Comparison of ENCODE assay signal across 1 cellular context in the genomic region with DNA sequence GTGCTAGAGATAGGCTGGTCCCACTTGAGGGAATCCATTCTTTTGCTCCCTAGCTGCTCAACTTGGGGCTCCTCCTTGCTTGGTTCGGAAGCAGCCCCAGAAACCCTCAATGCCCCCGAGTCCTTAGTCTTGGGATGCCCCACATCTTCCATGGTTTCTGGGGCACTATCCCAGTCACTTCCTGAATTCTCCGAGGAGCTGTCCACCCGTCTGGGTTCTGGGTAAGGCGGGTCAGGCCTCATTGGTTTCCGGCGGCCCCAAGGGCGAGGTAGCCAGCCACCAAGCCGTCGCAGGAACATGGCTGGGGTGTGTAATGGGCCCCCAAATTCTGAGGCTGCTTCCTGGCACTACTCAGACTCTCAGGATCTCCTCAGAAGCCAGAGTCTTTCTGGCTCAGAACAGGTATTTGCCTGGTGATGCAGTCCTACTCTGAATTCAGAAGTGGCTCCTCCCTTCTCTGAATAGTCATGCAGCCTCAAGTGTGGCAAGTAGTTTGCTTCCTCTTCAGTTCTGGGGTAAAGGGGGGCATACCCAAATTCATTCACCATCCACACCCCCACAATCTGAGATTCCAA.
TF ChIP-seq lines count a peak whose summit lies in the region.

No MANE protein-coding gene starts in this region.

TF ChIP-seq in K562, 482 proteins besides CTCF, POLR2A, EP300 and RAD21 (continued from another document and continues in another):
- TF ChIP-seq SMAD1 (IDR thresholded peaks at IDR 0.05; ENCODE audit: low read depth, low read length, partially characterized antibody), result no peak
- TF ChIP-seq NR1H2 (CRISPR knock-in tag; IDR thresholded peaks at IDR 0.05), result peak; percentile 38; the same call in 1 of the 2 replicates
- no peak for TF ChIP-seq NRF1 (conservative IDR thresholded peaks at IDR 0.05 in 1 of 2, IDR thresholded peaks at IDR 0.05 in 1 of 2)
- TF ChIP-seq TAL1 (IDR thresholded peaks at IDR 0.05), result no peak
- TF ChIP-seq ZNF311 (CRISPR knock-in tag; IDR thresholded peaks at IDR 0.05), result no peak
- TF ChIP-seq ZNF324 (CRISPR knock-in tag; IDR thresholded peaks at IDR 0.05), result no peak
- TF ChIP-seq ZNF695 (CRISPR knock-in tag; IDR thresholded peaks at IDR 0.05), result no peak
- no peak for TF ChIP-seq TCF7 (IDR thresholded peaks at IDR 0.05; ENCODE audit: borderline replicate concordance)
- TF ChIP-seq ZBED1 (IDR thresholded peaks at IDR 0.05), result peak; percentile 28; the same call in 1 of the 2 replicates
- no peak for TF ChIP-seq RB1 (IDR thresholded peaks at IDR 0.05; ENCODE audit: low read depth)
- TF ChIP-seq DMBX1 (CRISPR knock-in tag; IDR thresholded peaks at IDR 0.05; ENCODE audit: borderline replicate concordance), result peak; percentile 6; the same call in 1 of the 2 replicates
- TF ChIP-seq HCFC1 (IDR thresholded peaks at IDR 0.05; ENCODE audit: low read depth, low read length), result peak; percentile 22; the same call in 1 of the 2 replicates
- TF ChIP-seq NBN (IDR thresholded peaks at IDR 0.05; ENCODE audit: low read depth), result 0 out of 2 replicates have a peak, but pooled peaks have one; percentile 11
- peak in 1 of 2 experiments; percentile 79; a peak in 2 of 4 replicates for TF ChIP-seq HDAC1 (IDR thresholded peaks at IDR 0.05)
- TF ChIP-seq, protein P1, sequence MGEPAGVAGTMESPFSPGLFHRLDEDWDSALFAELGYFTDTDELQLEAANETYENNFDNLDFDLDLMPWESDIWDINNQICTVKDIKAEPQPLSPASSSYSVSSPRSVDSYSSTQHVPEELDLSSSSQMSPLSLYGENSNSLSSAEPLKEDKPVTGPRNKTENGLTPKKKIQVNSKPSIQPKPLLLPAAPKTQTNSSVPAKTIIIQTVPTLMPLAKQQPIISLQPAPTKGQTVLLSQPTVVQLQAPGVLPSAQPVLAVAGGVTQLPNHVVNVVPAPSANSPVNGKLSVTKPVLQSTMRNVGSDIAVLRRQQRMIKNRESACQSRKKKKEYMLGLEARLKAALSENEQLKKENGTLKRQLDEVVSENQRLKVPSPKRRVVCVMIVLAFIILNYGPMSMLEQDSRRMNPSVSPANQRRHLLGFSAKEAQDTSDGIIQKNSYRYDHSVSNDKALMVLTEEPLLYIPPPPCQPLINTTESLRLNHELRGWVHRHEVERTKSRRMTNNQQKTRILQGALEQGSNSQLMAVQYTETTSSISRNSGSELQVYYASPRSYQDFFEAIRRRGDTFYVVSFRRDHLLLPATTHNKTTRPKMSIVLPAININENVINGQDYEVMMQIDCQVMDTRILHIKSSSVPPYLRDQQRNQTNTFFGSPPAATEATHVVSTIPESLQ (CRISPR knock-in tag; IDR thresholded peaks at IDR 0.05), result peak; percentile 37; the same call in 1 of the 2 replicates
- TF ChIP-seq, protein P2, sequence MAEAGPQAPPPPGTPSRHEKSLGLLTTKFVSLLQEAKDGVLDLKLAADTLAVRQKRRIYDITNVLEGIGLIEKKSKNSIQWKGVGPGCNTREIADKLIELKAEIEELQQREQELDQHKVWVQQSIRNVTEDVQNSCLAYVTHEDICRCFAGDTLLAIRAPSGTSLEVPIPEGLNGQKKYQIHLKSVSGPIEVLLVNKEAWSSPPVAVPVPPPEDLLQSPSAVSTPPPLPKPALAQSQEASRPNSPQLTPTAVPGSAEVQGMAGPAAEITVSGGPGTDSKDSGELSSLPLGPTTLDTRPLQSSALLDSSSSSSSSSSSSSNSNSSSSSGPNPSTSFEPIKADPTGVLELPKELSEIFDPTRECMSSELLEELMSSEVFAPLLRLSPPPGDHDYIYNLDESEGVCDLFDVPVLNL (CRISPR knock-in tag; IDR thresholded peaks at IDR 0.05; ENCODE audit: low read depth), result 0 out of 2 replicates have a peak, but pooled peaks have one; percentile 64
- TF ChIP-seq SAP30 (IDR thresholded peaks at IDR 0.05; ENCODE audit: borderline replicate concordance, insufficient read depth, low read depth, low read length, poor library complexity, severe bottlenecking), result peak; percentile 78
- TF ChIP-seq ZNF586 (CRISPR knock-in tag; conservative IDR thresholded peaks at IDR 0.05), result no peak
- TF ChIP-seq TAF15 (IDR thresholded peaks at IDR 0.05; ENCODE audit: low read depth, low read length), result no peak
- TF ChIP-seq SMAD3 (CRISPR knock-in tag; conservative IDR thresholded peaks at IDR 0.05), result 0 out of 2 replicates have a peak, but pooled peaks have one; percentile 5
- peak; percentile 57 for TF ChIP-seq ETV1 (tag; conservative IDR thresholded peaks at IDR 0.05; ENCODE audit: low read depth)
- no peak for TF ChIP-seq ZNF75A (CRISPR knock-in tag; IDR thresholded peaks at IDR 0.05)
- TF ChIP-seq, protein P3, sequence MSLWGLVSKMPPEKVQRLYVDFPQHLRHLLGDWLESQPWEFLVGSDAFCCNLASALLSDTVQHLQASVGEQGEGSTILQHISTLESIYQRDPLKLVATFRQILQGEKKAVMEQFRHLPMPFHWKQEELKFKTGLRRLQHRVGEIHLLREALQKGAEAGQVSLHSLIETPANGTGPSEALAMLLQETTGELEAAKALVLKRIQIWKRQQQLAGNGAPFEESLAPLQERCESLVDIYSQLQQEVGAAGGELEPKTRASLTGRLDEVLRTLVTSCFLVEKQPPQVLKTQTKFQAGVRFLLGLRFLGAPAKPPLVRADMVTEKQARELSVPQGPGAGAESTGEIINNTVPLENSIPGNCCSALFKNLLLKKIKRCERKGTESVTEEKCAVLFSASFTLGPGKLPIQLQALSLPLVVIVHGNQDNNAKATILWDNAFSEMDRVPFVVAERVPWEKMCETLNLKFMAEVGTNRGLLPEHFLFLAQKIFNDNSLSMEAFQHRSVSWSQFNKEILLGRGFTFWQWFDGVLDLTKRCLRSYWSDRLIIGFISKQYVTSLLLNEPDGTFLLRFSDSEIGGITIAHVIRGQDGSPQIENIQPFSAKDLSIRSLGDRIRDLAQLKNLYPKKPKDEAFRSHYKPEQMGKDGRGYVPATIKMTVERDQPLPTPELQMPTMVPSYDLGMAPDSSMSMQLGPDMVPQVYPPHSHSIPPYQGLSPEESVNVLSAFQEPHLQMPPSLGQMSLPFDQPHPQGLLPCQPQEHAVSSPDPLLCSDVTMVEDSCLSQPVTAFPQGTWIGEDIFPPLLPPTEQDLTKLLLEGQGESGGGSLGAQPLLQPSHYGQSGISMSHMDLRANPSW (CRISPR knock-in tag; IDR thresholded peaks at IDR 0.05), result peak; percentile 10; the same call in 1 of the 2 replicates
- no peak; a peak in 1 of 4 replicates for TF ChIP-seq RCOR1 (IDR thresholded peaks at IDR 0.05; ENCODE audit: borderline replicate concordance in 1 of 2, low read depth in 2 of 2, low read length in 2 of 2)
- peak; percentile 3; the same call in 1 of the 2 replicates for TF ChIP-seq MECOM (CRISPR knock-in tag; IDR thresholded peaks at IDR 0.05)
- TF ChIP-seq, protein P4, sequence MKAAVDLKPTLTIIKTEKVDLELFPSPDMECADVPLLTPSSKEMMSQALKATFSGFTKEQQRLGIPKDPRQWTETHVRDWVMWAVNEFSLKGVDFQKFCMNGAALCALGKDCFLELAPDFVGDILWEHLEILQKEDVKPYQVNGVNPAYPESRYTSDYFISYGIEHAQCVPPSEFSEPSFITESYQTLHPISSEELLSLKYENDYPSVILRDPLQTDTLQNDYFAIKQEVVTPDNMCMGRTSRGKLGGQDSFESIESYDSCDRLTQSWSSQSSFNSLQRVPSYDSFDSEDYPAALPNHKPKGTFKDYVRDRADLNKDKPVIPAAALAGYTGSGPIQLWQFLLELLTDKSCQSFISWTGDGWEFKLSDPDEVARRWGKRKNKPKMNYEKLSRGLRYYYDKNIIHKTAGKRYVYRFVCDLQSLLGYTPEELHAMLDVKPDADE (conservative IDR thresholded peaks at IDR 0.05; ENCODE audit: control insufficient read depth, low read depth, low read length), result peak; percentile 75; the same call in 1 of the 2 replicates
- TF ChIP-seq NFATC3 (IDR thresholded peaks at IDR 0.05), result no peak
- 0 out of 2 replicates have a peak, but pooled peaks have one; percentile 3 for TF ChIP-seq TCFL5 (CRISPR knock-in tag; conservative IDR thresholded peaks at IDR 0.05)
- TF ChIP-seq PRMT5 (CRISPR knock-in tag; IDR thresholded peaks at IDR 0.05), result no peak
- peak; percentile 92 for TF ChIP-seq SPI1 (IDR thresholded peaks at IDR 0.05; ENCODE audit: borderline replicate concordance, low read depth, low read length)
- TF ChIP-seq TARDBP (IDR thresholded peaks at IDR 0.05), result no peak
- no peak for TF ChIP-seq CAMTA2 (CRISPR knock-in tag; conservative IDR thresholded peaks at IDR 0.05)
- peak; percentile 83; the same call in 1 of the 2 replicates for TF ChIP-seq ZNF224 (CRISPR knock-in tag; IDR thresholded peaks at IDR 0.05)
- peak; percentile 35 for TF ChIP-seq TBP (optimal IDR thresholded peaks at IDR 0.05; ENCODE audit: low read depth, low read length)
- TF ChIP-seq ERF (CRISPR knock-in tag; IDR thresholded peaks at IDR 0.05), result no peak
- TF ChIP-seq DDX20 (tag; IDR thresholded peaks at IDR 0.05; ENCODE audit: low read depth), result no peak
- peak; percentile 40 to 98; a peak in 3 of 4 replicates for TF ChIP-seq SIN3A (IDR thresholded peaks at IDR 0.05; ENCODE audit: borderline replicate concordance in 2 of 2, control insufficient read depth in 1 of 2, low read depth in 2 of 2, low read length in 2 of 2)
- TF ChIP-seq IFI16 (CRISPR knock-in tag; IDR thresholded peaks at IDR 0.05), result no peak
- TF ChIP-seq, protein P5, sequence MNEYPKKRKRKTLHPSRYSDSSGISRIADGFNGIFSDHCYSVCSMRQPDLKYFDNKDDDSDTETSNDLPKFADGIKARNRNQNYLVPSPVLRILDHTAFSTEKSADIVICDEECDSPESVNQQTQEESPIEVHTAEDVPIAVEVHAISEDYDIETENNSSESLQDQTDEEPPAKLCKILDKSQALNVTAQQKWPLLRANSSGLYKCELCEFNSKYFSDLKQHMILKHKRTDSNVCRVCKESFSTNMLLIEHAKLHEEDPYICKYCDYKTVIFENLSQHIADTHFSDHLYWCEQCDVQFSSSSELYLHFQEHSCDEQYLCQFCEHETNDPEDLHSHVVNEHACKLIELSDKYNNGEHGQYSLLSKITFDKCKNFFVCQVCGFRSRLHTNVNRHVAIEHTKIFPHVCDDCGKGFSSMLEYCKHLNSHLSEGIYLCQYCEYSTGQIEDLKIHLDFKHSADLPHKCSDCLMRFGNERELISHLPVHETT (CRISPR knock-in tag; conservative IDR thresholded peaks at IDR 0.05 in 1 of 2, IDR thresholded peaks at IDR 0.05 in 1 of 2), result no peak
- no peak for TF ChIP-seq SAFB (IDR thresholded peaks at IDR 0.05; ENCODE audit: borderline replicate concordance, low read depth, low read length)
- no peak for TF ChIP-seq RFX1 (IDR thresholded peaks at IDR 0.05)
- TF ChIP-seq PCBP2 (IDR thresholded peaks at IDR 0.05; ENCODE audit: low read depth, low read length, poor library complexity, severe bottlenecking), result no peak
- TF ChIP-seq, protein P6, sequence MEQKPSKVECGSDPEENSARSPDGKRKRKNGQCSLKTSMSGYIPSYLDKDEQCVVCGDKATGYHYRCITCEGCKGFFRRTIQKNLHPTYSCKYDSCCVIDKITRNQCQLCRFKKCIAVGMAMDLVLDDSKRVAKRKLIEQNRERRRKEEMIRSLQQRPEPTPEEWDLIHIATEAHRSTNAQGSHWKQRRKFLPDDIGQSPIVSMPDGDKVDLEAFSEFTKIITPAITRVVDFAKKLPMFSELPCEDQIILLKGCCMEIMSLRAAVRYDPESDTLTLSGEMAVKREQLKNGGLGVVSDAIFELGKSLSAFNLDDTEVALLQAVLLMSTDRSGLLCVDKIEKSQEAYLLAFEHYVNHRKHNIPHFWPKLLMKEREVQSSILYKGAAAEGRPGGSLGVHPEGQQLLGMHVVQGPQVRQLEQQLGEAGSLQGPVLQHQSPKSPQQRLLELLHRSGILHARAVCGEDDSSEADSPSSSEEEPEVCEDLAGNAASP (IDR thresholded peaks at IDR 0.05), result no peak
- 0 out of 2 replicates have a peak, but pooled peaks have one; percentile 38 for TF ChIP-seq TGIF2 (CRISPR knock-in tag; IDR thresholded peaks at IDR 0.05)
- TF ChIP-seq ZC3H8 (IDR thresholded peaks at IDR 0.05), result no peak
- TF ChIP-seq, protein P7, sequence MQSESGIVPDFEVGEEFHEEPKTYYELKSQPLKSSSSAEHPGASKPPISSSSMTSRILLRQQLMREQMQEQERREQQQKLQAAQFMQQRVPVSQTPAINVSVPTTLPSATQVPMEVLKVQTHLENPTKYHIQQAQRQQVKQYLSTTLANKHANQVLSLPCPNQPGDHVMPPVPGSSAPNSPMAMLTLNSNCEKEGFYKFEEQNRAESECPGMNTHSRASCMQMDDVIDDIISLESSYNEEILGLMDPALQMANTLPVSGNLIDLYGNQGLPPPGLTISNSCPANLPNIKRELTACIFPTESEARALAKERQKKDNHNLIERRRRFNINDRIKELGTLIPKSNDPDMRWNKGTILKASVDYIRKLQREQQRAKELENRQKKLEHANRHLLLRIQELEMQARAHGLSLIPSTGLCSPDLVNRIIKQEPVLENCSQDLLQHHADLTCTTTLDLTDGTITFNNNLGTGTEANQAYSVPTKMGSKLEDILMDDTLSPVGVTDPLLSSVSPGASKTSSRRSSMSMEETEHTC (IDR thresholded peaks at IDR 0.05), result 0 out of 2 replicates have a peak, but pooled peaks have one; percentile 6
- 0 out of 2 replicates have a peak, but pooled peaks have one; percentile 82 for TF ChIP-seq ZNF232 (CRISPR knock-in tag; IDR thresholded peaks at IDR 0.05)
- no peak for TF ChIP-seq NR4A1 (CRISPR knock-in tag; IDR thresholded peaks at IDR 0.05)
- TF ChIP-seq NR4A1 (tag; IDR thresholded peaks at IDR 0.05), result 0 out of 2 replicates have a peak, but pooled peaks have one; percentile 50
- no peak for TF ChIP-seq POLR2AphosphoS2 (IDR thresholded peaks at IDR 0.05; ENCODE audit: low read length)
- TF ChIP-seq TEAD4 (IDR thresholded peaks at IDR 0.05; ENCODE audit: low read length), result no peak; the same call in none of the 2 replicates
- TF ChIP-seq TEAD4 (CRISPR knock-in tag; IDR thresholded peaks at IDR 0.05; ENCODE audit: borderline replicate concordance), result 0 out of 2 replicates have a peak, but pooled peaks have one; percentile 12
- 0 out of 2 replicates have a peak, but pooled peaks have one; percentile 29 for TF ChIP-seq SREBF2 (CRISPR knock-in tag; IDR thresholded peaks at IDR 0.05)
- TF ChIP-seq XRCC3 (IDR thresholded peaks at IDR 0.05), result no peak
- no peak for TF ChIP-seq MAFG (tag; conservative IDR thresholded peaks at IDR 0.05)
- no peak for TF ChIP-seq ZSCAN29 (IDR thresholded peaks at IDR 0.05)
- TF ChIP-seq NCOA2 (IDR thresholded peaks at IDR 0.05; ENCODE audit: partially characterized antibody in 2 of 2), result no peak
- no peak for TF ChIP-seq U2AF2 (optimal IDR thresholded peaks at IDR 0.05; ENCODE audit: low read depth, low read length)
- TF ChIP-seq TCF3 (CRISPR knock-in tag; IDR thresholded peaks at IDR 0.05), result no peak
- no peak for TF ChIP-seq TAF9B (IDR thresholded peaks at IDR 0.05; ENCODE audit: partially characterized antibody)
